Comparison of ENCODE assay signal across 39 cellular contexts in the genomic region with DNA sequence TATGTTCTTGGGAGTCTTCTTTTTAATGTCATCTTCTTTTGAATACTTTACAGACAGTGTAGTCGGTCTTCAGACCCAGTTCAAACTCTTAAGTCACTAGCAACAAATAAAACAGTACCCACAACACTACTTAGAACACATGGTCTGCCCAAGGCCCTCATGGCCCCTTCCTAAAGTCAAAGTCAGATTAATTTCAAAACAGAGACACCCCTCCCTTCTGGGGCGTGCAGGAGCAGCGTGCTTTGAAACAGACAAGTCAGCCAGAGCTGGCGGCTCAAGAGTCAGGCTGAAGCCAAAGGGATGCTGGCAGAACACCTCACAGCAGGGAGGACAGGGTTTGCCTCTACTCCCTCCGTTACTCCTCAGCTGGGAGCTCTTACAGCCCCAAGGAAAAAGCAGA.
"Had no signal": no experiment of that assay in that cellular context is flagged by ENCODE, and none has a peak within 500 bp of the region (broad histone marks: within the 10 kb centered on the region; RNA-seq: fewer than 3 reads in every experiment).

No MANE protein-coding gene starts in this region.

- H3K4me1 Mint-ChIP-seq: activated B cell treated with CpG ODN at 0.5 μM for 24 hours; activated CD4-positive, alpha-beta T cell treated with anti-CD3 and anti-CD28 coated beads, Interleukin-2, amount 10 ng/mL, durations not matched to agents 24 days and 14 days; activated naive CD8-positive, alpha-beta T cell treated with anti-CD3 and anti-CD28 coated beads, Interleukin-2, amount 10 ng/mL, durations not matched to agents 7 days and 5 days; activated naive CD8-positive, alpha-beta T cell treated with anti-CD3 and anti-CD28 coated beads, Interleukin-2, amount 50 U/mL, for 24 hours; activated T-helper 17 cell treated with anti-CD3 and anti-CD28 coated beads, Interleukin-2, amount 50 U/mL, for 72 hours; brain; central memory CD8-positive, alpha-beta T cell had no signal

- ATAC-seq: activated CD8-positive, alpha-beta T cell treated with anti-CD3 and anti-CD28 coated beads for 36 hours; activated naive CD4-positive, alpha-beta T cell treated with anti-CD3 and anti-CD28 coated beads, Interleukin-2, amount 50 U/mL, for 72 hours; activated naive CD8-positive, alpha-beta T cell treated with anti-CD3 and anti-CD28 coated beads, Interleukin-2, amount 50 U/mL, for 24 hours; activated T-cell treated with anti-CD3 and anti-CD28 coated beads, Interleukin-2, amount 50 U/mL, for 4 hours; activated T-cell treated with anti-CD3 and anti-CD28 coated beads, Interleukin-2, amount 50 U/mL, for 72 hours; activated T-helper 17 cell treated with anti-CD3 and anti-CD28 coated beads, Interleukin-2, amount 50 U/mL, for 72 hours had no signal

- DNase-seq: activated B cell treated with CpG ODN at 0.5 μM for 24 hours; activated CD4-positive, alpha-beta memory T cell treated with anti-CD3 and anti-CD28 coated beads for 36 hours; activated CD4-positive, alpha-beta T cell treated with anti-CD3 and anti-CD28 coated beads for 4 hours; activated CD4-positive, alpha-beta T cell treated with anti-CD3 and anti-CD28 coated beads, Interleukin-2, amount 10 ng/mL, durations not matched to agents 24 days and 14 days; activated CD4-positive, alpha-beta T cell treated with anti-CD3 and anti-CD28 coated beads, Interleukin-2, amount 50 U/mL, for 1 hour; activated CD4-positive, alpha-beta T cell treated with anti-CD3 and anti-CD28 coated beads, Interleukin-2, amount 50 U/mL, for 4 hours; activated CD4-positive, CD25-positive, alpha-beta regulatory T cell treated with anti-CD3 and anti-CD28 coated beads, Interleukin-2, amount 50 U/mL, for 72 hours; activated CD8-positive, alpha-beta memory T cell treated with anti-CD3 and anti-CD28 coated beads, Interleukin-2, amount 50 U/mL, for 4 hours; activated CD8-positive, alpha-beta T cell treated with anti-CD3 and anti-CD28 coated beads for 36 hours; activated effector memory CD4-positive, alpha-beta T cell treated with anti-CD3 and anti-CD28 coated beads, Interleukin-2, amount 50 U/mL, for 16 hours; activated gamma-delta T cell treated with Interleukin-2 at 50 U/mL for 16 hours; activated naive CD4-positive, alpha-beta T cell; activated naive CD4-positive, alpha-beta T cell treated with anti-CD3 and anti-CD28 coated beads for 36 hours; activated naive CD4-positive, alpha-beta T cell treated with anti-CD3 and anti-CD28 coated beads, Interleukin-2, amount 50 U/mL, for 16 hours; activated naive CD8-positive, alpha-beta T cell treated with anti-CD3 and anti-CD28 coated beads, Interleukin-2, amount 10 ng/mL, durations not matched to agents 7 days and 5 days; activated naive CD8-positive, alpha-beta T cell treated with anti-CD3 and anti-CD28 coated beads, Interleukin-2, amount 50 U/mL, for 24 hours; activated T-cell treated with anti-CD3 and anti-CD28 coated beads for 4 hours; activated T-cell treated with anti-CD3 and anti-CD28 coated beads, Interleukin-2, amount 50 U/mL, for 1 hour; activated T-cell treated with anti-CD3 and anti-CD28 coated beads, Interleukin-2, amount 50 U/mL, for 4 hours; activated T-cell treated with anti-CD3 and anti-CD28 coated beads, Interleukin-2, amount 50 U/mL, for 72 hours; amygdala; anterior cingulate cortex; caudate nucleus; cerebellar nuclear complex; T-helper 1 cell; T-helper 2 cell; T-helper 9 cell had no signal

- H3K36me3 Mint-ChIP-seq: activated CD4-positive, alpha-beta memory T cell treated with anti-CD3 and anti-CD28 coated beads for 36 hours; activated naive CD4-positive, alpha-beta T cell treated with anti-CD3 and anti-CD28 coated beads, Interleukin-2, amount 50 U/mL, for 72 hours; activated naive CD8-positive, alpha-beta T cell treated with anti-CD3 and anti-CD28 coated beads, Interleukin-2, amount 10 ng/mL, durations not matched to agents 7 days and 5 days; brain had no signal

- H3K4me3 Mint-ChIP-seq: activated B cell treated with CpG ODN at 0.5 μM for 24 hours; activated CD4-positive, alpha-beta memory T cell treated with anti-CD3 and anti-CD28 coated beads for 36 hours; activated CD4-positive, alpha-beta T cell treated with anti-CD3 and anti-CD28 coated beads, Interleukin-2, amount 10 ng/mL, durations not matched to agents 24 days and 14 days; activated CD8-positive, alpha-beta T cell treated with anti-CD3 and anti-CD28 coated beads for 36 hours; activated naive CD4-positive, alpha-beta T cell treated with anti-CD3 and anti-CD28 coated beads for 36 hours; activated naive CD8-positive, alpha-beta T cell treated with anti-CD3 and anti-CD28 coated beads, Interleukin-2, amount 10 ng/mL, durations not matched to agents 7 days and 5 days; activated naive CD8-positive, alpha-beta T cell treated with anti-CD3 and anti-CD28 coated beads, Interleukin-2, amount 50 U/mL, for 24 hours; activated T-cell treated with anti-CD3 and anti-CD28 coated beads, Interleukin-2, amount 50 U/mL, for 4 hours; activated T-cell treated with anti-CD3 and anti-CD28 coated beads, Interleukin-2, amount 50 U/mL, for 72 hours; activated T-helper 1 cell treated with anti-CD3 and anti-CD28 coated beads, Interleukin-12 subunit alpha, Interleukin-12 subunit beta, Interleukin-2, Interleukin-4 antibody, amounts not matched to agents 30 ng/mL and 10 ng/mL and 1 ng/mL, durations not matched to agents 14 hours and 24 hours and 36 hours; activated T-helper 17 cell treated with anti-CD3 and anti-CD28 coated beads, Interleukin-2, amount 50 U/mL, for 72 hours; brain; central memory CD8-positive, alpha-beta T cell; T-helper 1 cell treated with Interleukin-12 subunit alpha and Interleukin-12 subunit beta and Interleukin-4 antibody, amounts not matched to agents 30 μg/mL and 1 μg/mL, for 36 hours; T-helper 2 cell treated with Interferon-gamma antibody and Interleukin-4, amounts not matched to agents 5 μg/mL and 100 μg/mL, for 36 hours had no signal

- H3K27me3 Mint-ChIP-seq: activated B cell treated with CpG ODN at 0.5 μM for 24 hours; activated CD4-positive, alpha-beta memory T cell treated with anti-CD3 and anti-CD28 coated beads for 36 hours; activated CD4-positive, alpha-beta T cell treated with anti-CD3 and anti-CD28 coated beads, Interleukin-2, amount 10 ng/mL, durations not matched to agents 24 days and 14 days; activated CD8-positive, alpha-beta T cell treated with anti-CD3 and anti-CD28 coated beads for 36 hours; activated naive CD8-positive, alpha-beta T cell treated with anti-CD3 and anti-CD28 coated beads, Interleukin-2, amount 10 ng/mL, durations not matched to agents 7 days and 5 days; activated naive CD8-positive, alpha-beta T cell treated with anti-CD3 and anti-CD28 coated beads, Interleukin-2, amount 50 U/mL, for 24 hours; activated T-helper 17 cell treated with anti-CD3 and anti-CD28 coated beads, Interleukin-2, amount 50 U/mL, for 72 hours; brain; central memory CD8-positive, alpha-beta T cell had no signal

- FAIRE-seq: bronchial epithelial cell, TTC549 had no signal

- H3K36me3 ChIP-seq: ascending aorta, cardiac muscle cell had no signal

- H3K9me3 ChIP-seq: ascending aorta had no signal

- H3K27me3 ChIP-seq: ascending aorta, cardiac muscle cell had no signal

- H3K4me3 ChIP-seq: ascending aorta, cardiac muscle cell had no signal

- H3K27ac Mint-ChIP-seq: activated B cell treated with CpG ODN at 0.5 μM for 24 hours; activated CD4-positive, alpha-beta memory T cell treated with anti-CD3 and anti-CD28 coated beads for 36 hours; activated CD4-positive, alpha-beta T cell treated with anti-CD3 and anti-CD28 coated beads, Interleukin-2, amount 10 ng/mL, durations not matched to agents 24 days and 14 days; activated CD8-positive, alpha-beta T cell treated with anti-CD3 and anti-CD28 coated beads for 36 hours; activated naive CD4-positive, alpha-beta T cell treated with anti-CD3 and anti-CD28 coated beads for 36 hours; activated naive CD4-positive, alpha-beta T cell treated with anti-CD3 and anti-CD28 coated beads, Interleukin-2, amount 50 U/mL, for 72 hours; activated naive CD8-positive, alpha-beta T cell treated with anti-CD3 and anti-CD28 coated beads, Interleukin-2, amount 10 ng/mL, durations not matched to agents 7 days and 5 days; activated naive CD8-positive, alpha-beta T cell treated with anti-CD3 and anti-CD28 coated beads, Interleukin-2, amount 50 U/mL, for 24 hours; activated T-cell treated with anti-CD3 and anti-CD28 coated beads, Interleukin-2, amount 50 U/mL, for 72 hours; activated T-helper 1 cell treated with anti-CD3 and anti-CD28 coated beads, Interleukin-12 subunit alpha, Interleukin-12 subunit beta, Interleukin-2, Interleukin-4 antibody, amounts not matched to agents 30 ng/mL and 10 ng/mL and 1 ng/mL, durations not matched to agents 14 hours and 24 hours and 36 hours; activated T-helper 17 cell treated with anti-CD3 and anti-CD28 coated beads, Interleukin-2, amount 50 U/mL, for 72 hours; brain; T-helper 1 cell treated with Interleukin-12 subunit alpha and Interleukin-12 subunit beta and Interleukin-4 antibody, amounts not matched to agents 30 μg/mL and 1 μg/mL, for 36 hours; T-helper 2 cell treated with Interferon-gamma antibody and Interleukin-4, amounts not matched to agents 5 μg/mL and 100 μg/mL, for 36 hours had no signal

- H3K4me1 ChIP-seq: ascending aorta had no signal

- H3K27ac ChIP-seq: ascending aorta, cardiac muscle cell, VCaP had no signal

- H3K9me3 Mint-ChIP-seq: activated B cell treated with CpG ODN at 0.5 μM for 24 hours; activated CD4-positive, alpha-beta memory T cell treated with anti-CD3 and anti-CD28 coated beads for 36 hours; activated CD4-positive, alpha-beta T cell treated with anti-CD3 and anti-CD28 coated beads, Interleukin-2, amount 10 ng/mL, durations not matched to agents 24 days and 14 days; activated CD8-positive, alpha-beta T cell treated with anti-CD3 and anti-CD28 coated beads for 36 hours; activated naive CD4-positive, alpha-beta T cell treated with anti-CD3 and anti-CD28 coated beads for 36 hours; activated naive CD4-positive, alpha-beta T cell treated with anti-CD3 and anti-CD28 coated beads, Interleukin-2, amount 50 U/mL, for 72 hours; activated naive CD8-positive, alpha-beta T cell treated with anti-CD3 and anti-CD28 coated beads, Interleukin-2, amount 10 ng/mL, durations not matched to agents 7 days and 5 days; activated naive CD8-positive, alpha-beta T cell treated with anti-CD3 and anti-CD28 coated beads, Interleukin-2, amount 50 U/mL, for 24 hours; activated T-cell treated with anti-CD3 and anti-CD28 coated beads, Interleukin-2, amount 50 U/mL, for 4 hours; activated T-cell treated with anti-CD3 and anti-CD28 coated beads, Interleukin-2, amount 50 U/mL, for 72 hours; activated T-helper 1 cell treated with anti-CD3 and anti-CD28 coated beads, Interleukin-12 subunit alpha, Interleukin-12 subunit beta, Interleukin-2, Interleukin-4 antibody, amounts not matched to agents 30 ng/mL and 10 ng/mL and 1 ng/mL, durations not matched to agents 14 hours and 24 hours and 36 hours; activated T-helper 17 cell treated with anti-CD3 and anti-CD28 coated beads, Interleukin-2, amount 50 U/mL, for 72 hours; brain; central memory CD8-positive, alpha-beta T cell; T-helper 1 cell treated with Interleukin-12 subunit alpha and Interleukin-12 subunit beta and Interleukin-4 antibody, amounts not matched to agents 30 μg/mL and 1 μg/mL, for 36 hours; T-helper 2 cell treated with Interferon-gamma antibody and Interleukin-4, amounts not matched to agents 5 μg/mL and 100 μg/mL, for 36 hours had no signal
